24 cellular contexts compared by ENCODE assay signal in the genomic region with DNA sequence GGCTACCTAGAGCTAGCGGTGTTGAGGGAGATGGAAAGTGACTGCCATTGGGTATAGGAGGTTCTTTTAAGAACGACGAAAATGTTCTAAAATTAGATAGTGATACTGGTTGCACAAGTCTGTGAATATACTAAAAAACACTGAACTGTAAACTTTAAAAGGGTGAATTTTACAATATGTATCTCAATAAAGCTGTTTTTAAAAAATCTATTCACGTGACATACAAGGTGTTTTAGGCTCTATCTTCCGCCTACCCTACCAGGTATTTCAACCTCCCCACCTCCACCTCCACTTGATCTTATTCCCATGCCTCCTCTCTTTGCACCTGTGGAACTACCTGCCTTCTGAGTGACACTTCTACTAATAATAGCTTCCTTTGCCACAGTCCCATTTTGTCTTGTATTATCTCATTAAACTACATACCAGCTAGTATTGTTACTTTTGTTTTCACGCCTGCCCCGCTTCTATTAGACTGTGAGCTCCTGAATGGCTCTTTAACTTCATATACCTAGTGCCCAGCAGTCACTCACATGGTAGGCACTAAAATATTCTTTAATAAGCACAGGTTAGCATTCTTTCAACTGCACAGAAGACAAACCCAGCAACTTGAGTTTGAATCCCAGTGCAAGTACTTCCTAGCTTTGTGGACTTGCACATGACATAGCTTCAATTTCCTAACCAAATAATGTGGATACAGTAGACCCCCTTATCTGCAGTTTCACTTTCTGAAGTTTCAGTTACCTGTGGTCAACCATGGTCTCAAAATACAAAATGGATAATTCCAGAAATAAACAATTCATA. TPM values are rescaled to one million over a fixed set of nuclear protein-coding genes. Genes with fewer than 3 reads are reported as not detected.
DNase-seq lines count a peak whose midpoint lies in the region; ATAC-seq and TF ChIP-seq lines count a peak whose summit lies in the region.
"Had no signal": no experiment of that assay in that cellular context is flagged by ENCODE, and none has a peak within 500 bp of the region (broad histone marks: within the 10 kb centered on the region; RNA-seq: fewer than 3 reads in every experiment).

No MANE protein-coding gene starts in this region.

- peaks cover 2% of the 10 kb centered on the region in 2 donors for H3K36me3 Mint-ChIP-seq in CD4-positive, alpha-beta memory T cell
- no peaks in the 10 kb centered on the region for H3K36me3 Mint-ChIP-seq in naive thymus-derived CD4-positive, alpha-beta T cell

- POLR2A ChIA-PET in CD4-positive, alpha-beta memory T cell (lab: Charles Lee; ENCODE audit: partially characterized antibody), result interaction anchor here (0.5 to 1.8 kb wide), 2 partner anchors 9 to 12 kb away, joined by 3 to 6 read pairs; a partner anchor contains a TSS
- POLR2A ChIA-PET in naive thymus-derived CD4-positive, alpha-beta T cell (lab: Charles Lee), result interaction anchor here (0.9 kb wide), 1 partner anchor 9 kb away, joined by 3 read pairs; a partner anchor contains a TSS

- H3K27me3 ChIP-seq in CD4-positive, alpha-beta memory T cell (ENCODE audit: insufficient read depth, low read length), result no peaks in the 10 kb centered on the region
- no peaks in the 10 kb centered on the region for H3K27me3 ChIP-seq in OCI-LY1 (ENCODE audit: insufficient read depth, low read length)
- no peaks in the 10 kb centered on the region for H3K27me3 ChIP-seq in naive thymus-derived CD4-positive, alpha-beta T cell (ENCODE audit: control insufficient read depth in 2 of 2, insufficient read depth in 2 of 2, low read length in 2 of 2)
- H3K27me3 ChIP-seq: colonic mucosa, spleen had no signal

- H3K4me2 ChIP-seq in OCI-LY1 (ENCODE audit: low read length), result peak overlapping the region; percentile 37

- H3K36me3 ChIP-seq in CD4-positive, alpha-beta memory T cell (ENCODE audit: insufficient read depth, low read length), result no peaks in the 10 kb centered on the region
- H3K36me3 ChIP-seq in OCI-LY1 (ENCODE audit: insufficient read depth, low read length), result no peaks in the 10 kb centered on the region; the same call in 1 of the 2 replicates
- no peaks in the 10 kb centered on the region for H3K36me3 ChIP-seq in naive thymus-derived CD4-positive, alpha-beta T cell (ENCODE audit: control insufficient read depth in 2 of 3, insufficient read depth in 3 of 3, low read length in 3 of 3)
- H3K36me3 ChIP-seq: colonic mucosa, spleen had no signal

- peak overlapping the region in 5 of 8 donors; percentile 0 to 60 (median 47) for H3K4me3 Mint-ChIP-seq in CD4-positive, alpha-beta memory T cell
- peak overlapping the region in 6 of 10 donors; percentile 0 to 52 (median 12) for H3K4me3 Mint-ChIP-seq in naive thymus-derived CD4-positive, alpha-beta T cell
- H3K4me3 Mint-ChIP-seq: activated naive CD4-positive, alpha-beta T cell treated with anti-CD3 and anti-CD28 coated beads for 36 hours had no signal

- H3K4me3 ChIP-seq in CD4-positive, alpha-beta memory T cell (ENCODE audit: low read length in 2 of 2), result no peak overlapping the region
- H3K4me3 ChIP-seq in GM12875 (ENCODE audit: low read depth, low read length) (peak overlapping the region; percentile 24), OCI-LY1 (ENCODE audit: low read depth, low read length, poor library complexity, severe bottlenecking) (peak overlapping the region; percentile 42)
- H3K4me3 ChIP-seq in naive thymus-derived CD4-positive, alpha-beta T cell (ENCODE audit: low read length), result no peak overlapping the region
- H3K4me3 ChIP-seq: colonic mucosa, spleen had no signal

- no peak for TF ChIP-seq CTCF in GM12875 (IDR thresholded peaks at IDR 0.05; ENCODE audit: borderline replicate concordance, insufficient read depth, low read depth, low read length)
- TF ChIP-seq CTCF in OCI-LY1 (IDR thresholded peaks at IDR 0.05; ENCODE audit: low read length), result no peak

- peak overlapping the region; percentile 36; the same call in 1 of the 2 replicates for H3K9ac ChIP-seq in OCI-LY1 (ENCODE audit: low read length)

- H3K4me1 ChIP-seq in CD4-positive, alpha-beta memory T cell (ENCODE audit: insufficient read depth, low read length), result peaks cover 83% of the 10 kb centered on the region
- H3K4me1 ChIP-seq in OCI-LY1 (ENCODE audit: insufficient read depth, low read length, severe bottlenecking), result peaks cover 78% of the 10 kb centered on the region
- H3K4me1 ChIP-seq in naive thymus-derived CD4-positive, alpha-beta T cell (ENCODE audit: control insufficient read depth in 2 of 2, insufficient read depth in 2 of 2, low read length in 2 of 2), result peaks cover 43 to 57% of the 10 kb centered on the region in 2 donors
- H3K4me1 ChIP-seq: colonic mucosa had no signal

- H4K20me1 ChIP-seq in OCI-LY1 (ENCODE audit: insufficient read depth, low read length), result no peaks in the 10 kb centered on the region

- 0 out of 2 replicates have a peak, but pooled peaks cover 7% of the 10 kb centered on the region for H3F3A ChIP-seq in OCI-LY1 (ENCODE audit: insufficient read depth, low read length)

- H3K9me2 ChIP-seq in OCI-LY1 (ENCODE audit: low read depth, low read length), result no peaks in the 10 kb centered on the region

- H3K4me1 Mint-ChIP-seq in CD4-positive, alpha-beta memory T cell, result peaks cover 58 to 65% (median 61%) of the 10 kb centered on the region in 4 donors
- peaks cover 24 to 81% (median 70%) of the 10 kb centered on the region in 7 donors for H3K4me1 Mint-ChIP-seq in naive thymus-derived CD4-positive, alpha-beta T cell

- no peak overlapping the region for H2AFZ ChIP-seq in OCI-LY1 (ENCODE audit: low read length)

- H3K9me3 ChIP-seq in CD4-positive, alpha-beta memory T cell (ENCODE audit: control insufficient read depth in 1 of 2, low read length in 2 of 2), result no peaks in the 10 kb centered on the region
- H3K9me3 ChIP-seq in OCI-LY1 (ENCODE audit: low read length), result no peaks in the 10 kb centered on the region
- H3K9me3 ChIP-seq in naive thymus-derived CD4-positive, alpha-beta T cell (ENCODE audit: control insufficient read depth in 2 of 3, low read length in 3 of 3), result no peaks in the 10 kb centered on the region
- H3K9me3 ChIP-seq: colonic mucosa, spleen had no signal

- H3K79me2 ChIP-seq in OCI-LY1 (ENCODE audit: insufficient read depth, low read length), result peaks cover 92% of the 10 kb centered on the region

- CTCF ChIA-PET in CD4-positive, alpha-beta memory T cell (lab: Charles Lee; ENCODE audit: partially characterized antibody), result no interaction called here
- CTCF ChIA-PET in naive thymus-derived CD4-positive, alpha-beta T cell (lab: Charles Lee), result interaction anchor here (0.5 kb wide), 1 partner anchor 336 kb away, joined by 3 read pairs; no protein-coding TSS in a partner anchor

- intact Hi-C loops in CD4-positive, alpha-beta memory T cell (cut with micrococcal nuclease), result no loop called here
- intact Hi-C loops in naive thymus-derived CD4-positive, alpha-beta T cell (cut with micrococcal nuclease), result loop anchor here in 1 of 2 donors (1.0 to 10.0 kb wide), 2 partner anchors 8 to 46 kb away; no protein-coding TSS in a partner anchor

- H3K27ac Mint-ChIP-seq in CD4-positive, alpha-beta memory T cell, result peak overlapping the region in 1 of 7 donors; percentile 1
- H3K27ac Mint-ChIP-seq in naive thymus-derived CD4-positive, alpha-beta T cell, result peak overlapping the region in 3 of 9 donors; percentile 0 to 21 (median 3)
- H3K27ac Mint-ChIP-seq: activated naive CD4-positive, alpha-beta T cell treated with anti-CD3 and anti-CD28 coated beads for 36 hours had no signal

- H3K9me3 Mint-ChIP-seq in CD4-positive, alpha-beta memory T cell, result peaks cover 0 to 3% (median 0%) of the 10 kb centered on the region in 8 donors
- H3K9me3 Mint-ChIP-seq in naive thymus-derived CD4-positive, alpha-beta T cell, result peaks cover 0 to 4% (median 0%) of the 10 kb centered on the region in 11 donors
- H3K9me3 Mint-ChIP-seq: activated naive CD4-positive, alpha-beta T cell treated with anti-CD3 and anti-CD28 coated beads for 36 hours had no signal

- DNase-seq in CD4-positive, alpha-beta memory T cell, result no peak
- DNase-seq in naive thymus-derived CD4-positive, alpha-beta T cell, result no peak
- DNase-seq in NCI-H1417 (lab: John Stamatoyannopoulos, UW) (no peak), NCI-H2227 (lab: John Stamatoyannopoulos, UW; ENCODE audit: unreplicated experiment) (no peak), GF-D8 (lab: John Stamatoyannopoulos, UW) (no peak)
- DNase-seq: activated CD4-positive, CD25-positive, alpha-beta regulatory T cell; activated naive CD4-positive, alpha-beta T cell treated with anti-CD3 and anti-CD28 coated beads for 36 hours; amygdala; colonic mucosa; head of caudate nucleus; NCI-H1092; NCI-H187 treated with DMSO at 0.1 percent for 48 hours; NCI-H524 treated with DMSO at 0.1 percent for 48 hours; NK-92 treated with Interleukin-12 subunit alpha and Interleukin-12 subunit beta, amount 100 ng/mL, for 24 hours; posterior cingulate gyrus; right cardiac atrium; SIG-M5; spleen; SW 1271; trophoblast cell had no signal

- no peak overlapping the region for H3K27ac ChIP-seq in CD4-positive, alpha-beta memory T cell (ENCODE audit: low read depth, low read length)
- peak overlapping the region; percentile 9 for H3K27ac ChIP-seq in OCI-LY1 (ENCODE audit: low read depth, low read length, poor library complexity, severe bottlenecking)
- H3K27ac ChIP-seq in naive thymus-derived CD4-positive, alpha-beta T cell (ENCODE audit: low read depth, low read length), result no peak overlapping the region
- H3K27ac ChIP-seq: C4-2B, colonic mucosa had no signal

- ATAC-seq in naive thymus-derived CD4-positive, alpha-beta T cell, result no peak
- ATAC-seq: Panc1 had no signal

- H3K27me3 Mint-ChIP-seq in CD4-positive, alpha-beta memory T cell, result no peaks in the 10 kb centered on the region
- no peaks in the 10 kb centered on the region for H3K27me3 Mint-ChIP-seq in naive thymus-derived CD4-positive, alpha-beta T cell

RNA-seq across cellular contexts. Expression of a gene that starts 9.3 kb away (rescaled TPM):
- 100 to 1,000 TPM; 133 to 135 TPM for total RNA-seq in CD4-positive, alpha-beta memory T cell
- polyA plus RNA-seq in CD4-positive, alpha-beta memory T cell, result 10 to 100 TPM; 39.8 to 72.1 TPM
- total RNA-seq in naive thymus-derived CD4-positive, alpha-beta T cell, result 100 to 1,000 TPM in 3 of 5 experiments, 10 to 100 TPM in 2; 79.2 to 133 (median 106) TPM
- polyA plus RNA-seq in naive thymus-derived CD4-positive, alpha-beta T cell, result 10 to 100 TPM; 53.0 to 70.8 TPM

Comparison
In these comparisons a context has a peak if more than half of its experiments do, and no peak if none do; other contexts are left out.
1. H3K4me3 ChIP-seq: peak in GM12875 (single experiment) and OCI-LY1 (single experiment); none in CD4-positive, alpha-beta memory T cell (0 of 2) and naive thymus-derived CD4-positive, alpha-beta T cell (single experiment).